ENCODE assay signal across 17 cellular contexts in genomic region chr1:73765551-73766233, GRCh38.
DNase-seq lines count a peak whose midpoint lies in the region; ATAC-seq lines count a peak whose summit lies in the region.
"Had no signal": no experiment of that assay in that cellular context is flagged by ENCODE, and none has a peak within 500 bp of the region (broad histone marks: within the 10 kb centered on the region; RNA-seq: fewer than 3 reads in every experiment).

No MANE protein-coding gene starts in this region.

- POLR2A ChIA-PET in activated CD8-positive, alpha-beta T cell treated with anti-CD3 and anti-CD28 coated beads, Interleukin-2, amount 10 ng/mL, durations not matched to agents 7 days and 5 days (lab: Charles Lee) = no interaction called here

- no peaks in the 10 kb centered on the region for H3K36me3 Mint-ChIP-seq in activated CD8-positive, alpha-beta T cell treated with anti-CD3 and anti-CD28 coated beads, Interleukin-2, amount 10 ng/mL, durations not matched to agents 7 days and 5 days (ENCODE audit: low read depth)
- no peaks in the 10 kb centered on the region for H3K36me3 Mint-ChIP-seq in activated T-helper 2 cell treated with anti-CD3 and anti-CD28 coated beads, Interferon-gamma antibody, Interleukin-2, Interleukin-4, amounts not matched to agents 10 μg/mL and 5 μg/mL and 100 μg/mL, durations not matched to agents 14 hours and 24 hours and 36 hours (ENCODE audit: low read depth)
- H3K36me3 Mint-ChIP-seq: CD4-positive, CD25-positive, alpha-beta regulatory T cell had no signal

- H3K27me3 Mint-ChIP-seq in activated CD8-positive, alpha-beta T cell treated with anti-CD3 and anti-CD28 coated beads, Interleukin-2, amount 10 ng/mL, durations not matched to agents 7 days and 5 days (ENCODE audit: low read depth) = no peaks in the 10 kb centered on the region
- no peaks in the 10 kb centered on the region for H3K27me3 Mint-ChIP-seq in activated T-helper 2 cell treated with anti-CD3 and anti-CD28 coated beads, Interferon-gamma antibody, Interleukin-2, Interleukin-4, amounts not matched to agents 10 μg/mL and 5 μg/mL and 100 μg/mL, durations not matched to agents 14 hours and 24 hours and 36 hours (ENCODE audit: low read depth)
- H3K27me3 Mint-ChIP-seq: CD4-positive, CD25-positive, alpha-beta regulatory T cell had no signal

- no peaks in the 10 kb centered on the region for H3K4me1 Mint-ChIP-seq in activated CD8-positive, alpha-beta T cell treated with anti-CD3 and anti-CD28 coated beads, Interleukin-2, amount 10 ng/mL, durations not matched to agents 7 days and 5 days (ENCODE audit: low read depth)
- H3K4me1 Mint-ChIP-seq in activated T-helper 2 cell treated with anti-CD3 and anti-CD28 coated beads, Interferon-gamma antibody, Interleukin-2, Interleukin-4, amounts not matched to agents 10 μg/mL and 5 μg/mL and 100 μg/mL, durations not matched to agents 14 hours and 24 hours and 36 hours (ENCODE audit: low read depth) = no peaks in the 10 kb centered on the region
- H3K4me1 Mint-ChIP-seq: CD4-positive, CD25-positive, alpha-beta regulatory T cell had no signal

- H3K27ac Mint-ChIP-seq in activated CD8-positive, alpha-beta T cell treated with anti-CD3 and anti-CD28 coated beads, Interleukin-2, amount 10 ng/mL, durations not matched to agents 7 days and 5 days = no peak overlapping the region
- H3K27ac Mint-ChIP-seq in activated T-helper 2 cell treated with anti-CD3 and anti-CD28 coated beads, Interferon-gamma antibody, Interleukin-2, Interleukin-4, amounts not matched to agents 10 μg/mL and 5 μg/mL and 100 μg/mL, durations not matched to agents 14 hours and 24 hours and 36 hours = no peak overlapping the region
- H3K27ac Mint-ChIP-seq: CD4-positive, CD25-positive, alpha-beta regulatory T cell had no signal

- no peaks in the 10 kb centered on the region for H3K9me3 Mint-ChIP-seq in activated CD8-positive, alpha-beta T cell treated with anti-CD3 and anti-CD28 coated beads, Interleukin-2, amount 10 ng/mL, durations not matched to agents 7 days and 5 days (ENCODE audit: insufficient read depth)
- no peaks in the 10 kb centered on the region for H3K9me3 Mint-ChIP-seq in activated T-helper 2 cell treated with anti-CD3 and anti-CD28 coated beads, Interferon-gamma antibody, Interleukin-2, Interleukin-4, amounts not matched to agents 10 μg/mL and 5 μg/mL and 100 μg/mL, durations not matched to agents 14 hours and 24 hours and 36 hours

- CTCF ChIA-PET in activated CD8-positive, alpha-beta T cell treated with anti-CD3 and anti-CD28 coated beads, Interleukin-2, amount 10 ng/mL, durations not matched to agents 7 days and 5 days (lab: Charles Lee) = no interaction called here

- peak; percentile 77 for ATAC-seq in left lobe of liver
- no peak for ATAC-seq in activated CD8-positive, alpha-beta T cell treated with anti-CD3 and anti-CD28 coated beads, Interleukin-2, amount 10 ng/mL, durations not matched to agents 7 days and 5 days
- ATAC-seq: Panc1 had no signal

- DNase-seq in DMS153 (lab: John Stamatoyannopoulos, UW) (peak; percentile 38), DMS153 treated with DMSO at 0.1 percent for 48 hours (lab: John Stamatoyannopoulos, UW; ENCODE audit: unreplicated experiment) (peak; percentile 38), NCI-H345 treated with DMSO at 0.1 percent for 48 hours (lab: John Stamatoyannopoulos, UW; ENCODE audit: unreplicated experiment) (peak; percentile 66), left lobe of liver (ENCODE audit: low spot score) (no peak), NCI-H146 treated with DMSO at 0.1 percent for 48 hours (lab: John Stamatoyannopoulos, UW; ENCODE audit: unreplicated experiment) (no peak), HPDE6-E6E7 (ENCODE audit: extremely low spot score) (no peak)
- no peak for DNase-seq in activated CD8-positive, alpha-beta T cell treated with anti-CD3 and anti-CD28 coated beads, Interleukin-2, amount 10 ng/mL, durations not matched to agents 7 days and 5 days
- DNase-seq in activated T-helper 2 cell treated with anti-CD3 and anti-CD28 coated beads, Interferon-gamma antibody, Interleukin-2, Interleukin-4, amounts not matched to agents 10 μg/mL and 5 μg/mL and 100 μg/mL, durations not matched to agents 14 hours and 24 hours and 36 hours (ENCODE audit: low spot score) = no peak
- DNase-seq: CD4-positive, CD25-positive, alpha-beta regulatory T cell; Karpas-422; NCI-H1436 treated with DMSO at 0.1 percent for 48 hours; NCI-H524 treated with DMSO at 0.1 percent for 48 hours; NK-92 treated with Interleukin-12 subunit alpha and Interleukin-12 subunit beta, amount 100 ng/mL, for 24 hours; SIG-M5; SK-N-SH; T-helper 2 cell had no signal

- no peak overlapping the region for H3K4me3 Mint-ChIP-seq in activated CD8-positive, alpha-beta T cell treated with anti-CD3 and anti-CD28 coated beads, Interleukin-2, amount 10 ng/mL, durations not matched to agents 7 days and 5 days
- no peak overlapping the region for H3K4me3 Mint-ChIP-seq in activated T-helper 2 cell treated with anti-CD3 and anti-CD28 coated beads, Interferon-gamma antibody, Interleukin-2, Interleukin-4, amounts not matched to agents 10 μg/mL and 5 μg/mL and 100 μg/mL, durations not matched to agents 14 hours and 24 hours and 36 hours (ENCODE audit: low read depth)
- H3K4me3 Mint-ChIP-seq: CD4-positive, CD25-positive, alpha-beta regulatory T cell had no signal

- intact Hi-C loops in activated T-helper 2 cell treated with anti-CD3 and anti-CD28 coated beads, Interferon-gamma antibody, Interleukin-2, Interleukin-4, amounts not matched to agents 10 μg/mL and 5 μg/mL and 100 μg/mL, durations not matched to agents 14 hours and 24 hours and 36 hours (cut with micrococcal nuclease) = no loop called here

Comparison
In these comparisons a context has a peak if more than half of its experiments do, and no peak if none do; other contexts are left out.
1. DNase-seq: peak in DMS153 (single experiment), DMS153 treated with DMSO at 0.1 percent for 48 hours (single experiment) and NCI-H345 treated with DMSO at 0.1 percent for 48 hours (single experiment); none in left lobe of liver (single experiment), NCI-H146 treated with DMSO at 0.1 percent for 48 hours (single experiment), activated CD8-positive, alpha-beta T cell treated with anti-CD3 and anti-CD28 coated beads, Interleukin-2, amount 10 ng/mL, durations not matched to agents 7 days and 5 days (single experiment), HPDE6-E6E7 (single experiment) and activated T-helper 2 cell treated with anti-CD3 and anti-CD28 coated beads, Interferon-gamma antibody, Interleukin-2, Interleukin-4, amounts not matched to agents 10 μg/mL and 5 μg/mL and 100 μg/mL, durations not matched to agents 14 hours and 24 hours and 36 hours (single experiment).